Comparison of ENCODE assay signal across 9 cellular contexts in the genomic region with DNA sequence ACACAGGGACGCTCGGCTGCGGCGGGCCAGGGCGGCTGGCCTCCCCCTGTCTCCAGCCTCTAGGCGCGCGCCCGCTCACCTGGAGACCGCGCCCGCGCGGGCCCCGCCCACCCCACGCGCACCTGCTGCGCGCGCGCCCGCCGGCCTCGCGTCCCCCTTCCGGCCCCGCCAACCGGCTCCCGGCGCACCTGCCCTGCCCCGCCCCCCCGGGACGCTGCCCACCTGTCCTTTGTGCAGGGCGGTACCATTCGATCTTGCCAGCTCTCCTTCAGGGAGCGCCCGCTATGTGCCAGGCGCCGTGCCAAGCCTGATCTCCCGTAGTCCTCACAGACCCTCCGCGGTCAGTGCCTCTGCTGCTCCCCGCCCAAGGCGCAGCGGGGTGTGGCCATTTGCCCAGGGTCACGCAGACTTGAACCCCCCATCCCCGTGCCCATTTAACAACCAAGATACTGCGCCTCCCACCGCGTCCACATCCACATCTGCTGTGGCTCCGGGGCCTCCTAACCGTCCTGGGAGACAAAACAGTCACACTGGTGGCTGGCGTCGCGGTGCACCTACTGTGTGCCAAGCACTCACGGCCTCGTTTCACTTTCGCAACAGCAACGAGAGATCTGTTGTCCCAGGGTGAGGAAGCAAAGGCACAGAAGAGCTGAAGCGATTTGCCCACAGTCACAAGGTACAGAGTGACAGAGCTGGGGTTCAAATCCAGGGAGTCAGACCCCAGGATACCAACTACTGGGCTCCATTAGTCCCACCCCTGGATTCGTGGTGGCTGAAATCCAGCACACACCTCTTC. TPM values are rescaled to one million over a fixed set of nuclear protein-coding genes. Genes with fewer than 3 reads are reported as not detected.
A peak's percentile ranks its signal among the peaks of the same experiment; 100 is the strongest.
DNase-seq lines count a peak whose midpoint lies in the region; ATAC-seq, FAIRE-seq and TF ChIP-seq lines count a peak whose summit lies in the region.
"Had no signal": no experiment of that assay in that cellular context is flagged by ENCODE, and none has a peak within 500 bp of the region (broad histone marks: within the 10 kb centered on the region; RNA-seq: fewer than 3 reads in every experiment).

No MANE protein-coding gene starts in this region.

- H3K4me1 ChIP-seq in astrocyte (ENCODE audit: insufficient read depth, low read length) (peaks cover 4% of the 10 kb centered on the region), kidney (ENCODE audit: control insufficient read depth in 1 of 2, insufficient read depth in 1 of 2, low read depth in 1 of 2, low read length in 2 of 2) (peaks cover 3 to 13% of the 10 kb centered on the region in 2 donors)

- DNase-seq in SW480 (ENCODE audit: low spot score) (peak; percentile 87), astrocyte (ENCODE audit: low read depth) (no peak), kidney (peak; percentile 89), KBM-7 (no peak)

- TF ChIP-seq CTCF in astrocyte (IDR thresholded peaks at IDR 0.05; ENCODE audit: insufficient read depth, low read depth, low read length) (no peak), kidney (IDR thresholded peaks at IDR 0.05; ENCODE audit: borderline replicate concordance, extremely low read depth, insufficient read depth) (no peak)

- FAIRE-seq in astrocyte (lab: Jason Lieb, UNC) (no peak), kidney (lab: Jason Lieb, UNC) (no peak)
- FAIRE-seq: TTC549 had no signal

- H3K9ac ChIP-seq in astrocyte (ENCODE audit: low read length) (no peak overlapping the region), kidney (ENCODE audit: low read length in 2 of 2) (peak overlapping the region in 1 of 2 donors; percentile 46)

- intact Hi-C loops in kidney (cut with DNase I) = no loop called here

- H3K36me3 ChIP-seq in KOPT-K1 (ENCODE audit: insufficient read depth, low read length) = no peaks in the 10 kb centered on the region
- H3K36me3 ChIP-seq in astrocyte (ENCODE audit: insufficient read depth, low read length) = no peaks in the 10 kb centered on the region
- no peaks in the 10 kb centered on the region for H3K36me3 ChIP-seq in kidney (ENCODE audit: control insufficient read depth in 1 of 2, insufficient read depth in 2 of 2, low read length in 2 of 2)

- no peak overlapping the region for H2AFZ ChIP-seq in astrocyte (ENCODE audit: low read depth, low read length)

- H3K27ac ChIP-seq in KOPT-K1 (ENCODE audit: low read depth, low read length, poor library complexity, severe bottlenecking) (peak overlapping the region; percentile 93), astrocyte (ENCODE audit: low read depth, low read length) (no peak overlapping the region), kidney (ENCODE audit: low read depth in 2 of 2, low read length in 2 of 2) (peak overlapping the region in 1 of 2 donors; percentile 14)

- peaks cover 6% of the 10 kb centered on the region for H4K20me1 ChIP-seq in astrocyte (ENCODE audit: insufficient read depth, low read length)

- peaks cover 7% of the 10 kb centered on the region for H3K27me3 ChIP-seq in astrocyte (ENCODE audit: insufficient read depth, low read length)

- no peaks in the 10 kb centered on the region for H3K79me2 ChIP-seq in astrocyte (ENCODE audit: insufficient read depth, low read length)

- H3K36me3 Mint-ChIP-seq in astrocyte (ENCODE audit: low read depth, unreplicated experiment) = peaks cover 6% of the 10 kb centered on the region
- H3K36me3 Mint-ChIP-seq in stimulated activated memory B cell treated with anti-CD40 and anti-IgM and Interleukin-4, amounts not matched to agents 10 μg/mL and 1 μg/mL and 100 μg/mL, for 72 hours = no peaks in the 10 kb centered on the region

- no peak overlapping the region for H3K4me3 ChIP-seq in astrocyte (ENCODE audit: insufficient read depth, low read depth, low read length)
- peak overlapping the region; percentile 46 to 57 for H3K4me3 ChIP-seq in kidney (ENCODE audit: low read length in 2 of 2)

- in situ Hi-C loops in KBM-7 (cut with MboI; ENCODE audit: low pct_unique_long_range_greater_than_20kb, low sequenced_read_pairs) = no loop called here

- H3K9me3 ChIP-seq in KOPT-K1 (ENCODE audit: insufficient read depth, low read length, poor library complexity, severe bottlenecking) (no peaks in the 10 kb centered on the region), astrocyte (ENCODE audit: insufficient read depth, low read depth, low read length) (no peaks in the 10 kb centered on the region), kidney (ENCODE audit: control insufficient read depth in 1 of 2, low read length in 2 of 2) (no peaks in the 10 kb centered on the region)

- H3K4me2 ChIP-seq in astrocyte (ENCODE audit: low read length) = peak overlapping the region; percentile 84

- peaks cover 16% of the 10 kb centered on the region for H3K4me1 Mint-ChIP-seq in astrocyte (ENCODE audit: low read depth, unreplicated experiment)
- peaks cover 62% of the 10 kb centered on the region for H3K4me1 Mint-ChIP-seq in stimulated activated memory B cell treated with anti-CD40 and anti-IgM and Interleukin-4, amounts not matched to agents 10 μg/mL and 1 μg/mL and 100 μg/mL, for 72 hours

- H3K27me3 Mint-ChIP-seq in astrocyte (ENCODE audit: low read depth, unreplicated experiment) = peaks cover 10% of the 10 kb centered on the region
- H3K27me3 Mint-ChIP-seq in stimulated activated memory B cell treated with anti-CD40 and anti-IgM and Interleukin-4, amounts not matched to agents 10 μg/mL and 1 μg/mL and 100 μg/mL, for 72 hours = no peaks in the 10 kb centered on the region

- H3K4me3 Mint-ChIP-seq in astrocyte (ENCODE audit: unreplicated experiment) = peak overlapping the region; percentile 78
- peak overlapping the region; percentile 95 for H3K4me3 Mint-ChIP-seq in stimulated activated memory B cell treated with anti-CD40 and anti-IgM and Interleukin-4, amounts not matched to agents 10 μg/mL and 1 μg/mL and 100 μg/mL, for 72 hours

- H3K27ac Mint-ChIP-seq in astrocyte (ENCODE audit: unreplicated experiment) = no peak overlapping the region
- H3K27ac Mint-ChIP-seq in stimulated activated memory B cell treated with anti-CD40 and anti-IgM and Interleukin-4, amounts not matched to agents 10 μg/mL and 1 μg/mL and 100 μg/mL, for 72 hours = peak overlapping the region; percentile 82

- H3K9me3 Mint-ChIP-seq in astrocyte (ENCODE audit: unreplicated experiment) = no peaks in the 10 kb centered on the region
- H3K9me3 Mint-ChIP-seq in stimulated activated memory B cell treated with anti-CD40 and anti-IgM and Interleukin-4, amounts not matched to agents 10 μg/mL and 1 μg/mL and 100 μg/mL, for 72 hours = no peaks in the 10 kb centered on the region

- peak; percentile 25 for ATAC-seq in GM18907 (IDR thresholded peaks at IDR 0.05; ENCODE audit: unreplicated experiment)
- ATAC-seq in stimulated activated memory B cell treated with anti-CD40 and anti-IgM and Interleukin-4, amounts not matched to agents 10 μg/mL and 1 μg/mL and 100 μg/mL, for 72 hours = peak; percentile 62
- ATAC-seq in GM21528 (IDR thresholded peaks at IDR 0.05; ENCODE audit: low FRiP score, unreplicated experiment) = no peak

RNA-seq across cellular contexts. Expression of gene NOL4L, which starts 48.1 kb away (rescaled TPM):
- total RNA-seq in astrocyte = 35.5 and 43.0 TPM in 2 replicates
- 19.4 TPM for total RNA-seq in kidney
- polyA plus RNA-seq in kidney (ENCODE audit: insufficient read depth, low read depth, low replicate concordance) = 14.1 TPM

Comparison
In these comparisons a context has a peak if more than half of its experiments do, and no peak if none do; other contexts are left out.
1. DNase-seq: peak in SW480 (single experiment) and kidney (single experiment); none in astrocyte (single experiment) and KBM-7 (single experiment).